ENCODE assay signal across 1 cellular context in genomic region chr1:113976609-113977278, GRCh38.
TF ChIP-seq lines count a peak whose summit lies in the region.

No MANE protein-coding gene starts in this region.

TF ChIP-seq in WTC11, 78 proteins besides CTCF, POLR2A, EP300 and RAD21 (continued from another document):
- TF ChIP-seq AR (CRISPR knock-in tag; IDR thresholded peaks at IDR 0.05): no peak
TF ChIP-seq in WTC11: peak in this region for 4.
